In the genomic region with DNA sequence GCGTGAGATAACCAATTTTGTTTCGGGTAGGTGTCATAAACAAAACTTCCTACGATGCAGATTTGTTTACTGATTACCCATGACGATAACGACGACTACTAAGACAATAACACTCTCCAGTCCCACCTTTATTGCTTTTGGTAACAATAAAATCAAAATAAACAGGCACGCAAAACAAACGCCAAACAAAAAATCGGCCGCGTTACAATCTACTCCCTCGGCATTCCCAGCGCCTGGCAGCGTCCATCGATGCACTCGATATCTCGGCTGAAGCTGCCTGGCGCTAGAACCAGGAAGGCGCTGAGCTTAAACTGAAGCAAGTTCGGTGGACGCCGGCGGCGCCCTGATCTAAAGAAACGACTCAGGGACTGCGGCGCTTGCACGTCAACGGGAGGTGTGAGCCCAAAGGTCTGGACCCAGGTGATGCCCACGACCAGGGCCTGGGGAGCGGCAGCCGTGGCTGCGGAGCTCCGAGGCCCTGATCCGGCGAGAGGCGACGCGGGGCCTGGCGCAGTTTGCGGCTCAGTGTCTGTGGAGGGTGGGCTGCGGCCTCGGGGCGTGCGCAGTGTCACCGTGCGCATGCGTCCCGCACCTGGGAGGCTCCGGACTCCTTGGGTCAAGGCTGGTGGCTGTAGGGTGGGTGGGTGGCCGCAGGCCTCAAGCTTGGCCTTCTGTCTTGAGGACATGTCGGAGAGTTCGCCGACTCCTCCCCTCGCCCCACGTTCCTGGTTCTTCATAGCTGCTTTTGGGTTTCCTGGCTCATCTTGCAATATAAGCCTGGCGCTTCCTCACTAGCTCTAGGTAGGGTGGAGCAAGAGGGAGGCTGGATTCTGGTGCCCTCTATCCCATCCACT, we compare ENCODE assay signal across 1 cellular context.
TF ChIP-seq lines count a peak whose summit lies in the region.

Gene RSRC1 (plus strand): TSS at position 286 of the 854 bp plus-strand sequence. CDS start 12,016 bp downstream, outside the sequence.

TF ChIP-seq in K562, 482 proteins besides CTCF, POLR2A, EP300 and RAD21 (continued from another document):
- TF ChIP-seq, protein P1, sequence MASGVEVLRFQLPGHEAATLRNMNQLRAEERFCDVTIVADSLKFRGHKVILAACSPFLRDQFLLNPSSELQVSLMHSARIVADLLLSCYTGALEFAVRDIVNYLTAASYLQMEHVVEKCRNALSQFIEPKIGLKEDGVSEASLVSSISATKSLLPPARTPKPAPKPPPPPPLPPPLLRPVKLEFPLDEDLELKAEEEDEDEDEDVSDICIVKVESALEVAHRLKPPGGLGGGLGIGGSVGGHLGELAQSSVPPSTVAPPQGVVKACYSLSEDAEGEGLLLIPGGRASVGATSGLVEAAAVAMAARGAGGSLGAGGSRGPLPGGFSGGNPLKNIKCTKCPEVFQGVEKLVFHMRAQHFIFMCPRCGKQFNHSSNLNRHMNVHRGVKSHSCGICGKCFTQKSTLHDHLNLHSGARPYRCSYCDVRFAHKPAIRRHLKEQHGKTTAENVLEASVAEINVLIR (CRISPR knock-in tag; IDR thresholded peaks at IDR 0.05): no peak
- 0 out of 2 replicates have a peak, but pooled peaks have one; percentile 29 for TF ChIP-seq TGIF2 (CRISPR knock-in tag; IDR thresholded peaks at IDR 0.05)
- no peak for TF ChIP-seq ZNF586 (CRISPR knock-in tag; conservative IDR thresholded peaks at IDR 0.05)
- no peak; the same call in 1 of the 2 replicates for TF ChIP-seq OTX1 (CRISPR knock-in tag; IDR thresholded peaks at IDR 0.05)
- no peak for TF ChIP-seq TRIM25 (IDR thresholded peaks at IDR 0.05; ENCODE audit: borderline replicate concordance)
- no peak for TF ChIP-seq LARP7 (IDR thresholded peaks at IDR 0.05)
- no peak for TF ChIP-seq ZNF407 (IDR thresholded peaks at IDR 0.05; ENCODE audit: low read depth)
- peak; percentile 85 for TF ChIP-seq CCNT2 (IDR thresholded peaks at IDR 0.05; ENCODE audit: borderline replicate concordance, extremely low read depth, insufficient read length, low read depth, low read length)
- TF ChIP-seq RBM22 (IDR thresholded peaks at IDR 0.05; ENCODE audit: low read depth, low read length, poor library complexity, severe bottlenecking): no peak
- TF ChIP-seq, protein P2, sequence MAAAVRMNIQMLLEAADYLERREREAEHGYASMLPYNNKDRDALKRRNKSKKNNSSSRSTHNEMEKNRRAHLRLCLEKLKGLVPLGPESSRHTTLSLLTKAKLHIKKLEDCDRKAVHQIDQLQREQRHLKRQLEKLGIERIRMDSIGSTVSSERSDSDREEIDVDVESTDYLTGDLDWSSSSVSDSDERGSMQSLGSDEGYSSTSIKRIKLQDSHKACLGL (CRISPR knock-in tag; IDR thresholded peaks at IDR 0.05; ENCODE audit: borderline replicate concordance, poor library complexity, severe bottlenecking): peak; percentile 25
- peak; percentile 83 for TF ChIP-seq MYC (IDR thresholded peaks at IDR 0.05; ENCODE audit: low read depth, low read length)
- TF ChIP-seq MYC (CRISPR knock-in tag; IDR thresholded peaks at IDR 0.05; ENCODE audit: borderline replicate concordance, low read depth): no peak
- peak; percentile 16; the same call in 1 of the 2 replicates for TF ChIP-seq ZSCAN29 (IDR thresholded peaks at IDR 0.05)
- no peak for TF ChIP-seq PHB2 (IDR thresholded peaks at IDR 0.05; ENCODE audit: low read depth)
- TF ChIP-seq ZBTB8A (IDR thresholded peaks at IDR 0.05; ENCODE audit: partially characterized antibody): no peak
- TF ChIP-seq CBFA2T2 (conservative IDR thresholded peaks at IDR 0.05): no peak
- TF ChIP-seq KDM1A (IDR thresholded peaks at IDR 0.05): peak in 1 of 2 experiments; percentile 82; a peak in 2 of 4 replicates
